1 cellular context compared by ENCODE assay signal in genomic region chr7:100465299-100465698, GRCh38.
TF ChIP-seq lines count a peak whose summit lies in the region.

No MANE protein-coding gene starts in this region.

TF ChIP-seq in IMR-90, 13 proteins besides CTCF, POLR2A, EP300 and RAD21:
- TF ChIP-seq CEBPB (IDR thresholded peaks at IDR 0.05; ENCODE audit: low read depth, low read length) (no peak), FOS (IDR thresholded peaks at IDR 0.05; ENCODE audit: low read depth, low read length) (no peak), RFX5 (IDR thresholded peaks at IDR 0.05; ENCODE audit: low read depth, low read length) (no peak), NFE2L2 (IDR thresholded peaks at IDR 0.05; ENCODE audit: low read depth, low read length) (no peak), RCOR1 (IDR thresholded peaks at IDR 0.05; ENCODE audit: insufficient replicate concordance, low read length) (no peak), CHD1 (IDR thresholded peaks at IDR 0.05; ENCODE audit: low read depth, low read length) (no peak), MAFK (IDR thresholded peaks at IDR 0.05; ENCODE audit: low read depth, low read length) (no peak), MAZ (IDR thresholded peaks at IDR 0.05; ENCODE audit: borderline replicate concordance, low read depth, low read length) (no peak), BHLHE40 (IDR thresholded peaks at IDR 0.05; ENCODE audit: low read depth, low read length) (no peak), SMC3 (IDR thresholded peaks at IDR 0.05; ENCODE audit: low read depth, low read length) (no peak), MXI1 (IDR thresholded peaks at IDR 0.05; ENCODE audit: borderline replicate concordance, low read depth, low read length) (no peak)
- TF ChIP-seq, protein P1, sequence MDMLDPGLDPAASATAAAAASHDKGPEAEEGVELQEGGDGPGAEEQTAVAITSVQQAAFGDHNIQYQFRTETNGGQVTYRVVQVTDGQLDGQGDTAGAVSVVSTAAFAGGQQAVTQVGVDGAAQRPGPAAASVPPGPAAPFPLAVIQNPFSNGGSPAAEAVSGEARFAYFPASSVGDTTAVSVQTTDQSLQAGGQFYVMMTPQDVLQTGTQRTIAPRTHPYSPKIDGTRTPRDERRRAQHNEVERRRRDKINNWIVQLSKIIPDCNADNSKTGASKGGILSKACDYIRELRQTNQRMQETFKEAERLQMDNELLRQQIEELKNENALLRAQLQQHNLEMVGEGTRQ (IDR thresholded peaks at IDR 0.05; ENCODE audit: low read depth, low read length), result no peak
- TF ChIP-seq, protein P2, sequence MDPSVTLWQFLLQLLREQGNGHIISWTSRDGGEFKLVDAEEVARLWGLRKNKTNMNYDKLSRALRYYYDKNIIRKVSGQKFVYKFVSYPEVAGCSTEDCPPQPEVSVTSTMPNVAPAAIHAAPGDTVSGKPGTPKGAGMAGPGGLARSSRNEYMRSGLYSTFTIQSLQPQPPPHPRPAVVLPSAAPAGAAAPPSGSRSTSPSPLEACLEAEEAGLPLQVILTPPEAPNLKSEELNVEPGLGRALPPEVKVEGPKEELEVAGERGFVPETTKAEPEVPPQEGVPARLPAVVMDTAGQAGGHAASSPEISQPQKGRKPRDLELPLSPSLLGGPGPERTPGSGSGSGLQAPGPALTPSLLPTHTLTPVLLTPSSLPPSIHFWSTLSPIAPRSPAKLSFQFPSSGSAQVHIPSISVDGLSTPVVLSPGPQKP (IDR thresholded peaks at IDR 0.05; ENCODE audit: borderline replicate concordance, low read depth, low read length), result no peak
